Comparison of ENCODE assay signal across 18 cellular contexts in the genomic region with DNA sequence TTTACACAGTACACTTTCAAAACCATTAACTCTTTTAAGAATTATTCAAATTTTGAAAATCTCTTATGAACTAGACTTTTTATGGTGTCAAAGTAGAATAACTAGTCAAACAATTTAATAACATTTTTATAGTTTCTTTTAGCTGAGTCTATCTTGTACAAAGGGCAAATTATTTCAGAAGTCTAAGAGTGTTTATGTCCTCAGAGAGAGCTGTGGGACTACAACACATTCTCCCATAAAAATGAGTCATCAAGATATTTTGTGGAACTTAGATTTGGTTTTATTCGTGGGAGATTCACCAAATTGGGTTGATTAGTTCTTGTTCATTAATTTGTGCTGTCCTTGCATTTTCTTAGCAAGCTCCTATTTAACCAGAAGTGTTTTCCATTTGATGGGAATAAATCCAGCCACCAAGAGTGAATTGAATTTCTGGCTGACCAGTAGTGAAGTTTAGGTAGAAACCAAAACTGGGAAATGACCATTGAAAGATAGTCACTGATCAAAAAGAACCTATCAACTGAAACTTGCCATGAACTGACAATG.
A peak's percentile ranks its signal among the peaks of the same experiment; 100 is the strongest.
DNase-seq lines count a peak whose midpoint lies in the region; ATAC-seq, FAIRE-seq and TF ChIP-seq lines count a peak whose summit lies in the region.
"Had no signal": no experiment of that assay in that cellular context is flagged by ENCODE, and none has a peak within 500 bp of the region (broad histone marks: within the 10 kb centered on the region; RNA-seq: fewer than 3 reads in every experiment).

No MANE protein-coding gene starts in this region.

- H3K4ac ChIP-seq in IMR-90 (ENCODE audit: low read depth, low read length) (no peak overlapping the region), mesenchymal stem cell (ENCODE audit: low read depth in 1 of 2, low read length in 2 of 2) (no peak overlapping the region)

- no peak overlapping the region for H3K4me3 ChIP-seq in A549
- H3K4me3 ChIP-seq in IMR-90 (ENCODE audit: insufficient read depth, low read depth, low read length), result no peak overlapping the region
- no peak overlapping the region for H3K4me3 ChIP-seq in mesenchymal stem cell (ENCODE audit: insufficient read depth in 1 of 2, low read depth in 1 of 2, low read length in 2 of 2)
- H3K4me3 ChIP-seq: GM23338 had no signal

- H2BK120ac ChIP-seq in IMR-90 (ENCODE audit: low read depth, low read length) (no peak overlapping the region), mesenchymal stem cell (ENCODE audit: low read depth, low read length) (no peak overlapping the region)

- no peak overlapping the region for H3K14ac ChIP-seq in IMR-90 (replicated peaks; ENCODE audit: low read depth, low read length)
- H3K14ac ChIP-seq in mesenchymal stem cell (ENCODE audit: low read length in 2 of 2), result no peak overlapping the region

- TF ChIP-seq POLR2A in A549 (IDR thresholded peaks at IDR 0.05; ENCODE audit: low read length) (no peak), IMR-90 (IDR thresholded peaks at IDR 0.05; ENCODE audit: low read depth, low read length) (no peak)

- no peaks in the 10 kb centered on the region for H3K79me1 ChIP-seq in IMR-90 (ENCODE audit: low read depth in 1 of 2, low read length in 2 of 2)
- H3K79me1 ChIP-seq in mesenchymal stem cell (replicated peaks; ENCODE audit: low read length, poor library complexity, severe bottlenecking), result no peaks in the 10 kb centered on the region

- no peak overlapping the region for H4K5ac ChIP-seq in IMR-90 (ENCODE audit: low read depth, low read length)

- in situ Hi-C loops in IMR-90 (cut with MboI; ENCODE audit: low sequenced_read_pairs), result no loop called here

- no peaks in the 10 kb centered on the region for H3K4me1 ChIP-seq in A549
- no peaks in the 10 kb centered on the region for H3K4me1 ChIP-seq in IMR-90 (ENCODE audit: control insufficient read depth, insufficient read depth, low read length)
- no peaks in the 10 kb centered on the region for H3K4me1 ChIP-seq in mesenchymal stem cell (ENCODE audit: control insufficient read depth, insufficient read depth, low read depth, low read length)
- H3K4me1 ChIP-seq: BE2C had no signal

- POLR2A ChIA-PET in A549 (lab: Yijun Ruan, JAX), result no interaction called here
- POLR2A ChIA-PET in IMR-90 (lab: Charles Lee; ENCODE audit: unreplicated experiment), result no interaction called here

- H4K8ac ChIP-seq in IMR-90 (ENCODE audit: low read depth in 2 of 2, low read length in 2 of 2), result no peak overlapping the region
- H4K8ac ChIP-seq in mesenchymal stem cell (ENCODE audit: low read length), result no peak overlapping the region

- H2BK5ac ChIP-seq in IMR-90 (ENCODE audit: low read depth, low read length, poor library complexity, severe bottlenecking) (no peak overlapping the region), mesenchymal stem cell (ENCODE audit: low read depth, low read length, poor library complexity, severe bottlenecking) (no peak overlapping the region)

- H3K9ac ChIP-seq in IMR-90 (ENCODE audit: low read depth, low read length) (no peak overlapping the region), mesenchymal stem cell (ENCODE audit: low read length) (peak overlapping the region; percentile 28)

- DNase-seq in A549 (ENCODE audit: low read depth in 1 of 2, low spot score in 1 of 2) (no peak), IMR-90 (no peak), mesenchymal stem cell (no peak), NCI-H510A treated with DMSO at 0.1 percent for 48 hours (lab: John Stamatoyannopoulos, UW) (no peak), HPDE6-E6E7 (ENCODE audit: extremely low spot score) (no peak), globus pallidus (ENCODE audit: low spot score) (no peak)
- DNase-seq: BE2C; CD4-positive, alpha-beta memory T cell; DMS79; EL; H7 had no signal

- H3K36me3 ChIP-seq in IMR-90 (ENCODE audit: control insufficient read depth, insufficient read depth, low read length), result no peaks in the 10 kb centered on the region
- no peaks in the 10 kb centered on the region for H3K36me3 ChIP-seq in mesenchymal stem cell (ENCODE audit: control insufficient read depth in 1 of 2, insufficient read depth in 2 of 2, low read depth in 1 of 2, low read length in 2 of 2)
- H3K36me3 ChIP-seq: BE2C had no signal

- H2AK9ac ChIP-seq in IMR-90 (replicated peaks; ENCODE audit: low read depth, low read length, poor library complexity), result no peak overlapping the region

- dilution Hi-C loops in IMR-90 (cut with HindIII; ENCODE audit: low sequenced_read_pairs, unreplicated experiment), result no loop called here

- no peak overlapping the region for H3K18ac ChIP-seq in IMR-90 (ENCODE audit: low read depth, low read length)
- no peak overlapping the region for H3K18ac ChIP-seq in mesenchymal stem cell (ENCODE audit: low read depth in 1 of 2, low read length in 2 of 2)

- H3K9me3 ChIP-seq in A549 (no peaks in the 10 kb centered on the region), IMR-90 (ENCODE audit: control insufficient read depth, insufficient read depth, low read length) (no peaks in the 10 kb centered on the region; the same call in 1 of the 2 replicates), mesenchymal stem cell (ENCODE audit: control insufficient read depth, low read length) (peaks cover 3% of the 10 kb centered on the region)
- H3K9me3 ChIP-seq: BE2C had no signal

- H3K27me3 ChIP-seq in IMR-90 (ENCODE audit: control insufficient read depth, insufficient read depth, low read length), result peaks cover 6% of the 10 kb centered on the region
- H3K27me3 ChIP-seq in mesenchymal stem cell (ENCODE audit: control insufficient read depth in 1 of 2, insufficient read depth in 1 of 2, low read length in 2 of 2), result no peaks in the 10 kb centered on the region
- H3K27me3 ChIP-seq: BE2C had no signal

- FAIRE-seq in A549 (lab: Jason Lieb, UNC), result no peak
- FAIRE-seq in endometrium (lab: Jason Lieb, UNC), result peak; percentile 92
- FAIRE-seq: G401.6, GM12891 had no signal

- CTCF ChIA-PET in A549 (lab: Yijun Ruan, JAX) (interaction anchor here (2.1 kb wide), 1 partner anchor 9 kb away, joined by 5 read pairs; no protein-coding TSS in a partner anchor), IMR-90 (lab: Yijun Ruan, JAX) (interaction anchor here (0.6 kb wide), 1 partner anchor 187 kb away, joined by 3 read pairs; no protein-coding TSS in a partner anchor)

- H3K4me2 ChIP-seq in A549 (no peak overlapping the region), IMR-90 (ENCODE audit: low read depth, low read length) (no peak overlapping the region), mesenchymal stem cell (ENCODE audit: low read length, poor library complexity, severe bottlenecking) (no peak overlapping the region)
- H3K4me2 ChIP-seq: GM23338 had no signal

- H4K20me1 ChIP-seq in IMR-90 (ENCODE audit: insufficient read depth, low read length), result no peaks in the 10 kb centered on the region

- H2BK12ac ChIP-seq in mesenchymal stem cell (ENCODE audit: low read length in 2 of 2), result no peak overlapping the region

- H3K27ac ChIP-seq in A549 (no peak overlapping the region), IMR-90 (ENCODE audit: insufficient read depth, low read length) (no peak overlapping the region), mesenchymal stem cell (ENCODE audit: low read length, poor library complexity, severe bottlenecking) (no peak overlapping the region)
- H3K27ac ChIP-seq: C4-2B, HL-60 had no signal

- H2BK15ac ChIP-seq in IMR-90 (ENCODE audit: low read depth, low read length) (no peak overlapping the region), mesenchymal stem cell (ENCODE audit: low read depth, poor library complexity, severe bottlenecking) (no peak overlapping the region)

- H3K9me1 ChIP-seq in IMR-90 (ENCODE audit: insufficient read depth, low read length), result no peaks in the 10 kb centered on the region

- intact Hi-C loops in IMR-90 (cut with micrococcal nuclease), result no loop called here

- H3K23ac ChIP-seq in IMR-90 (ENCODE audit: low read depth, low read length) (no peak overlapping the region), mesenchymal stem cell (ENCODE audit: low read length in 2 of 2) (no peak overlapping the region)

- no TSS peak for BruUV-seq in IMR-90 (replicated peaks; lab: Mats Ljungman, UMichigan)

- no peak overlapping the region for H3K56ac ChIP-seq in IMR-90 (ENCODE audit: extremely low read depth, insufficient read depth, low read length)

- TF ChIP-seq CTCF in A549 (IDR thresholded peaks at IDR 0.05), result no peak
- TF ChIP-seq CTCF in IMR-90 (conservative IDR thresholded peaks at IDR 0.05; ENCODE audit: low read depth, low read length), result no peak

- ATAC-seq in A549 (no peak), IMR-90 (ENCODE audit: low read depth) (no peak), GM18861 (IDR thresholded peaks at IDR 0.05; ENCODE audit: unreplicated experiment) (no peak)
- ATAC-seq: GM23338 had no signal

- TF ChIP-seq RAD21 in A549 (conservative IDR thresholded peaks at IDR 0.05 in 1 of 2, IDR thresholded peaks at IDR 0.05 in 1 of 2), result no peak
- no peak for TF ChIP-seq RAD21 in IMR-90 (IDR thresholded peaks at IDR 0.05; ENCODE audit: low read length)

- H4K91ac ChIP-seq in IMR-90 (ENCODE audit: insufficient read depth, low read depth, low read length) (no peak overlapping the region), mesenchymal stem cell (ENCODE audit: low read length) (no peak overlapping the region)

- no peak for TF ChIP-seq EP300 in A549 (IDR thresholded peaks at IDR 0.05)

- no peak overlapping the region for H2AFZ ChIP-seq in IMR-90 (replicated peaks; ENCODE audit: low read length, poor library complexity)
- H2AFZ ChIP-seq in mesenchymal stem cell (ENCODE audit: low read depth, low read length), result no peak overlapping the region
- H2AFZ ChIP-seq: GM23338 had no signal

- H2BK20ac ChIP-seq in IMR-90 (ENCODE audit: low read depth, low read length), result no peak overlapping the region

- H2AK5ac ChIP-seq in IMR-90 (ENCODE audit: low read depth, low read length), result no peak overlapping the region
- no peak overlapping the region for H2AK5ac ChIP-seq in mesenchymal stem cell (ENCODE audit: low read length, severe bottlenecking)

- 0% methylated on average over 1 of the region's 1 CpG for WGBS in A549 (ENCODE audit: missing lambda C conversion rate)
- WGBS in IMR-90 (ENCODE audit: extremely low coverage in 2 of 2, insufficient read length in 1 of 2), 2 experiments, result no CpG with 5 or more reads among the region's 1 CpG
- 63% methylated on average over 1 of the region's 1 CpG for WGBS in mesenchymal stem cell

TF ChIP-seq in IMR-90, 13 proteins besides CTCF, POLR2A, EP300 and RAD21:
- no peak for TF ChIP-seq MAZ (IDR thresholded peaks at IDR 0.05; ENCODE audit: borderline replicate concordance, low read depth, low read length)
- TF ChIP-seq MAFK (IDR thresholded peaks at IDR 0.05; ENCODE audit: low read depth, low read length), result peak; percentile 78
TF ChIP-seq in IMR-90: peak in this region for 1.
